Comparison of ENCODE assay signal across 1 cellular context in genomic region chr14:49621114-49621881, GRCh38.
TF ChIP-seq lines count a peak whose summit lies in the region.

No MANE protein-coding gene starts in this region.

TF ChIP-seq in WTC11, 78 proteins besides CTCF, POLR2A, EP300 and RAD21:
- TF ChIP-seq HMGXB4 (CRISPR knock-in tag; IDR thresholded peaks at IDR 0.05) (peak; percentile 76; the same call in 1 of the 2 replicates), ZNF121 (CRISPR knock-in tag; IDR thresholded peaks at IDR 0.05) (no peak), KAT7 (CRISPR knock-in tag; IDR thresholded peaks at IDR 0.05; ENCODE audit: borderline replicate concordance) (no peak), ESRRA (CRISPR knock-in tag; IDR thresholded peaks at IDR 0.05; ENCODE audit: borderline replicate concordance) (peak; percentile 32; the same call in 1 of the 2 replicates), ATF3 (CRISPR knock-in tag; conservative IDR thresholded peaks at IDR 0.05) (no peak), ZNF232 (CRISPR knock-in tag; IDR thresholded peaks at IDR 0.05) (no peak), ZNF138 (CRISPR knock-in tag; conservative IDR thresholded peaks at IDR 0.05) (0 out of 2 replicates have a peak, but pooled peaks have one; percentile 25), RELA (CRISPR knock-in tag; IDR thresholded peaks at IDR 0.05; ENCODE audit: borderline replicate concordance) (0 out of 2 replicates have a peak, but pooled peaks have one; percentile 47), CREB1 (CRISPR knock-in tag; IDR thresholded peaks at IDR 0.05) (no peak), NR1H2 (CRISPR knock-in tag; IDR thresholded peaks at IDR 0.05) (0 out of 2 replicates have a peak, but pooled peaks have one; percentile 16), GABPB1 (CRISPR knock-in tag; IDR thresholded peaks at IDR 0.05) (no peak), E2F5 (CRISPR knock-in tag; IDR thresholded peaks at IDR 0.05) (0 out of 2 replicates have a peak, but pooled peaks have one; percentile 11), MYBL2 (CRISPR knock-in tag; IDR thresholded peaks at IDR 0.05) (no peak), TP53 (CRISPR knock-in tag; IDR thresholded peaks at IDR 0.05) (0 out of 2 replicates have a peak, but pooled peaks have one; percentile 23), MAX (CRISPR knock-in tag; IDR thresholded peaks at IDR 0.05) (peak; percentile 78; the same call in 1 of the 2 replicates), CBFB (CRISPR knock-in tag; IDR thresholded peaks at IDR 0.05; ENCODE audit: low read depth) (peak; percentile 81; the same call in 1 of the 2 replicates), IRF1 (CRISPR knock-in tag; IDR thresholded peaks at IDR 0.05) (peak; percentile 67; the same call in 1 of the 2 replicates), ZNF425 (CRISPR knock-in tag; conservative IDR thresholded peaks at IDR 0.05) (no peak), ZNF263 (CRISPR knock-in tag; IDR thresholded peaks at IDR 0.05; ENCODE audit: low read depth) (no peak), ZBTB21 (CRISPR knock-in tag; IDR thresholded peaks at IDR 0.05; ENCODE audit: borderline replicate concordance) (no peak), USF2 (CRISPR knock-in tag; IDR thresholded peaks at IDR 0.05) (no peak)
